13 cellular contexts compared by ENCODE assay signal in genomic region chr2:12045864-12046291, GRCh38.
A peak's percentile ranks its signal among the peaks of the same experiment; 100 is the strongest.
DNase-seq lines count a peak whose midpoint lies in the region; ATAC-seq and TF ChIP-seq lines count a peak whose summit lies in the region.
"Had no signal": no experiment of that assay in that cellular context is flagged by ENCODE, and none has a peak within 500 bp of the region (broad histone marks: within the 10 kb centered on the region; RNA-seq: fewer than 3 reads in every experiment).

No MANE protein-coding gene starts in this region.

- H3K9me3 ChIP-seq in SK-N-SH (no peaks in the 10 kb centered on the region), esophagus muscularis mucosa (no peaks in the 10 kb centered on the region)
- H3K9me3 ChIP-seq: esophagus squamous epithelium, thoracic aorta had no signal

- H3K79me2 ChIP-seq in SK-N-SH (ENCODE audit: insufficient read depth): no peaks in the 10 kb centered on the region

- no peaks in the 10 kb centered on the region for H3F3A ChIP-seq in SK-N-SH (replicated peaks; ENCODE audit: insufficient read depth)

- TF ChIP-seq POLR2A in esophagus muscularis mucosa (IDR thresholded peaks at IDR 0.05; ENCODE audit: low read depth): no peak

- TF ChIP-seq EP300 in SK-N-SH (IDR thresholded peaks at IDR 0.05; ENCODE audit: borderline replicate concordance in 1 of 2, low read depth in 1 of 2, low read length in 1 of 2) (no peak), esophagus muscularis mucosa (IDR thresholded peaks at IDR 0.05) (no peak)

- peaks cover 4% of the 10 kb centered on the region for H3K9me3 Mint-ChIP-seq in activated B cell treated with CpG ODN at 0.5 μM for 24 hours

- peak overlapping the region; percentile 68 for H3K27ac Mint-ChIP-seq in activated B cell treated with CpG ODN at 0.5 μM for 24 hours
- H3K27ac Mint-ChIP-seq: activated CD8-positive, alpha-beta T cell treated with anti-CD3 and anti-CD28 coated beads for 36 hours had no signal

- H4K20me1 ChIP-seq in SK-N-SH (ENCODE audit: insufficient read depth): no peaks in the 10 kb centered on the region

- POLR2A ChIA-PET in activated B cell treated with CpG ODN at 0.5 μM for 24 hours (lab: Charles Lee) (interaction anchor here (0.6 to 1.9 kb wide), 5 partner anchors 11 to 671 kb away, joined by 3 to 9 read pairs (median 4); partner anchors contain the start of gene TRIB2), SK-N-SH (lab: Yijun Ruan, JAX) (no interaction called here)

- no peak overlapping the region for H3K9ac ChIP-seq in SK-N-SH

- H3K27ac ChIP-seq in SK-N-SH (ENCODE audit: low read depth in 2 of 2, low read length in 1 of 2): no peak overlapping the region
- no peak overlapping the region for H3K27ac ChIP-seq in esophagus muscularis mucosa (replicated peaks in 1 of 4)
- H3K27ac ChIP-seq: esophagus squamous epithelium, thoracic aorta had no signal

- H3K36me3 ChIP-seq in SK-N-SH (replicated peaks in 1 of 2; ENCODE audit: control insufficient read depth in 1 of 2, insufficient read depth in 2 of 2, low read length in 1 of 2) (no peaks in the 10 kb centered on the region), esophagus muscularis mucosa (no peaks in the 10 kb centered on the region)
- H3K36me3 ChIP-seq: esophagus squamous epithelium, thoracic aorta had no signal

- TF ChIP-seq CTCF in GM12865 (IDR thresholded peaks at IDR 0.05; ENCODE audit: insufficient read depth, low read depth, low read length, missing control alignments): no peak
- no peak for TF ChIP-seq CTCF in activated B cell treated with CpG ODN at 0.5 μM for 24 hours (IDR thresholded peaks at IDR 0.05)
- no peak for TF ChIP-seq CTCF in SK-N-SH (IDR thresholded peaks at IDR 0.05)
- TF ChIP-seq CTCF in esophagus muscularis mucosa (IDR thresholded peaks at IDR 0.05): no peak

- H3K27me3 Mint-ChIP-seq in activated B cell treated with CpG ODN at 0.5 μM for 24 hours: no peaks in the 10 kb centered on the region

- H3K27me3 ChIP-seq in SK-N-SH (ENCODE audit: insufficient read depth): no peaks in the 10 kb centered on the region
- no peaks in the 10 kb centered on the region for H3K27me3 ChIP-seq in esophagus muscularis mucosa

- peaks cover 4% of the 10 kb centered on the region for H3K36me3 Mint-ChIP-seq in activated B cell treated with CpG ODN at 0.5 μM for 24 hours (ENCODE audit: low read depth)

- H3K4me1 ChIP-seq in SK-N-SH (ENCODE audit: control insufficient read depth in 1 of 2, insufficient read depth in 2 of 2, low read depth in 1 of 2, low read length in 1 of 2) (no peaks in the 10 kb centered on the region), esophagus muscularis mucosa (no peaks in the 10 kb centered on the region)
- H3K4me1 ChIP-seq: esophagus squamous epithelium had no signal

- 84% methylated on average over 9 of the region's 9 CpGs for WGBS in SK-N-SH (ENCODE audit: low lambda C conversion rate)
- WGBS in esophagus muscularis mucosa: 87% methylated on average over 9 of the region's 9 CpGs

- no peaks in the 10 kb centered on the region for H3K9me2 ChIP-seq in SK-N-SH

- H3K4me2 ChIP-seq in SK-N-SH: no peak overlapping the region

- DNase-seq in GM12865 (ENCODE audit: low read depth): peak; percentile 93
- no peak for DNase-seq in activated B cell treated with CpG ODN at 0.5 μM for 24 hours
- DNase-seq in SK-N-SH: no peak
- no peak for DNase-seq in NCI-H2227 (lab: John Stamatoyannopoulos, UW; ENCODE audit: unreplicated experiment)
- DNase-seq in activated CD4-positive, alpha-beta T cell treated with anti-CD3 and anti-CD28 coated beads, Interleukin-2, amount 50 U/mL, for 48 hours: no peak
- no peak for DNase-seq in esophagus muscularis mucosa (ENCODE audit: extremely low spot score)
- DNase-seq: activated CD8-positive, alpha-beta T cell treated with anti-CD3 and anti-CD28 coated beads for 36 hours; COR-L47; esophagus squamous epithelium; SHP77 treated with DMSO at 0.1 percent for 48 hours had no signal

- ATAC-seq in GM21381 (IDR thresholded peaks at IDR 0.05; ENCODE audit: unreplicated experiment) (peak; percentile 63), HG03196 (IDR thresholded peaks at IDR 0.05; ENCODE audit: unreplicated experiment) (peak; percentile 57), activated B cell treated with CpG ODN at 0.5 μM for 24 hours (ENCODE audit: low read depth) (peak; percentile 8)
- ATAC-seq: activated CD8-positive, alpha-beta T cell treated with anti-CD3 and anti-CD28 coated beads for 36 hours had no signal

- H2AFZ ChIP-seq in SK-N-SH (ENCODE audit: low read depth): no peak overlapping the region

- peaks cover 100% of the 10 kb centered on the region for H3K4me1 Mint-ChIP-seq in activated B cell treated with CpG ODN at 0.5 μM for 24 hours

- H3K4me3 Mint-ChIP-seq in activated B cell treated with CpG ODN at 0.5 μM for 24 hours: peak overlapping the region; percentile 61
- H3K4me3 Mint-ChIP-seq: activated CD8-positive, alpha-beta T cell treated with anti-CD3 and anti-CD28 coated beads for 36 hours had no signal

- TF ChIP-seq RAD21 in SK-N-SH (IDR thresholded peaks at IDR 0.05; ENCODE audit: low read length): no peak

- H3K4me3 ChIP-seq in GM12865 (ENCODE audit: low read depth, low read length) (peak overlapping the region; percentile 33), SK-N-SH (ENCODE audit: low read depth in 2 of 2, low read length in 1 of 2) (no peak overlapping the region), esophagus muscularis mucosa (no peak overlapping the region)
- H3K4me3 ChIP-seq: esophagus squamous epithelium, thoracic aorta had no signal

- CTCF ChIA-PET in activated B cell treated with CpG ODN at 0.5 μM for 24 hours (lab: Charles Lee) (interaction anchor here (0.7 to 3.2 kb wide), 7 partner anchors 12 to 961 kb away, joined by 3 to 21 read pairs (median 3); partner anchors contain the start of gene TRIB2), SK-N-SH (lab: Yijun Ruan, JAX) (no interaction called here)

- intact Hi-C loops in activated B cell treated with CpG ODN at 0.5 μM for 24 hours (cut with micrococcal nuclease) (loop anchor here (2.0 to 10.0 kb wide), 5 partner anchors 25 to 671 kb away; partner anchors contain the start of gene TRIB2), esophagus muscularis mucosa (cut with DNase I) (no loop called here)

TF ChIP-seq in SK-N-SH, 30 proteins besides CTCF, POLR2A, EP300 and RAD21 (continues in another document):
- TF ChIP-seq ELF1 (IDR thresholded peaks at IDR 0.05) (no peak), FOXJ3 (CRISPR knock-in tag; IDR thresholded peaks at IDR 0.05) (no peak), RXRA (IDR thresholded peaks at IDR 0.05; ENCODE audit: borderline replicate concordance, low read depth) (no peak), NFIC (IDR thresholded peaks at IDR 0.05; ENCODE audit: borderline replicate concordance) (no peak), GATA2 (CRISPR knock-in tag; IDR thresholded peaks at IDR 0.05) (no peak), SIN3A (IDR thresholded peaks at IDR 0.05; ENCODE audit: borderline replicate concordance, low read depth, low read length) (no peak), NRF1 (IDR thresholded peaks at IDR 0.05; ENCODE audit: low read depth, low read length) (no peak), TCF12 (IDR thresholded peaks at IDR 0.05) (no peak), RFX5 (IDR thresholded peaks at IDR 0.05; ENCODE audit: low read length) (no peak), FOSL2 (IDR thresholded peaks at IDR 0.05; ENCODE audit: borderline replicate concordance, low read depth) (no peak), GABPA (IDR thresholded peaks at IDR 0.05; ENCODE audit: low read depth) (no peak), YY1 (IDR thresholded peaks at IDR 0.05; ENCODE audit: low read depth) (no peak), JUND (IDR thresholded peaks at IDR 0.05) (no peak), SMC3 (IDR thresholded peaks at IDR 0.05; ENCODE audit: low read depth, low read length) (no peak)
- TF ChIP-seq, protein P1, sequence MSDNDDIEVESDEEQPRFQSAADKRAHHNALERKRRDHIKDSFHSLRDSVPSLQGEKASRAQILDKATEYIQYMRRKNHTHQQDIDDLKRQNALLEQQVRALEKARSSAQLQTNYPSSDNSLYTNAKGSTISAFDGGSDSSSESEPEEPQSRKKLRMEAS (IDR thresholded peaks at IDR 0.05; ENCODE audit: low read depth): no peak
- TF ChIP-seq, protein P2, sequence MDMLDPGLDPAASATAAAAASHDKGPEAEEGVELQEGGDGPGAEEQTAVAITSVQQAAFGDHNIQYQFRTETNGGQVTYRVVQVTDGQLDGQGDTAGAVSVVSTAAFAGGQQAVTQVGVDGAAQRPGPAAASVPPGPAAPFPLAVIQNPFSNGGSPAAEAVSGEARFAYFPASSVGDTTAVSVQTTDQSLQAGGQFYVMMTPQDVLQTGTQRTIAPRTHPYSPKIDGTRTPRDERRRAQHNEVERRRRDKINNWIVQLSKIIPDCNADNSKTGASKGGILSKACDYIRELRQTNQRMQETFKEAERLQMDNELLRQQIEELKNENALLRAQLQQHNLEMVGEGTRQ (IDR thresholded peaks at IDR 0.05; ENCODE audit: borderline replicate concordance, low read depth, low read length): no peak
- TF ChIP-seq, protein P3, sequence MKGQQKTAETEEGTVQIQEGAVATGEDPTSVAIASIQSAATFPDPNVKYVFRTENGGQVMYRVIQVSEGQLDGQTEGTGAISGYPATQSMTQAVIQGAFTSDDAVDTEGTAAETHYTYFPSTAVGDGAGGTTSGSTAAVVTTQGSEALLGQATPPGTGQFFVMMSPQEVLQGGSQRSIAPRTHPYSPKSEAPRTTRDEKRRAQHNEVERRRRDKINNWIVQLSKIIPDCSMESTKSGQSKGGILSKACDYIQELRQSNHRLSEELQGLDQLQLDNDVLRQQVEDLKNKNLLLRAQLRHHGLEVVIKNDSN (IDR thresholded peaks at IDR 0.05; ENCODE audit: borderline replicate concordance, low read depth): no peak

Comparison
In these comparisons a context has a peak if more than half of its experiments do, and no peak if none do; other contexts are left out.
1. ATAC-seq: peak in every context shown above with its lines; median percentile 63 in GM21381; 57 in HG03196; 8 in activated B cell treated with CpG ODN at 0.5 μM for 24 hours.